In the genomic region with DNA sequence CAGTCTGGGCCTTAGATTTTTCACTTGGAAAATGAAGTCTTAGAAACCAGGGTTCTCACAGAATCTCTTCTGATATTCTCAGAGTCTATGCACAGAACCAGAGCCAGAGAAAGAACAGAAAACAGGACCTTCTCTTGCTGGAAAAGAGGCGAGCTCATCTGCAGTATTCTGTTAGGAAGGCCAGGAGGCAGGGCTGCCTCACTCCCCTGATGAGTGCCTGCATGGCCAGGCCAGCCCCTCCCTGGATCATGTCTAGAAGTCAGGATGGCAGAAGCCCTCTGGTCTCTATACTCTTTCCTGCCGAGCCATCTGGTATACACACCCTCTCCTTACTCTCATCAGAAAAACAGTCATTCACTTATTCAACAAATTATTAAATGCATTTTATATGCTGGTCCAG, we compare ENCODE assay signal across 2 cellular contexts.
TF ChIP-seq lines count a peak whose summit lies in the region.

No MANE protein-coding gene starts in this region.

TF ChIP-seq in GM23338, 12 proteins besides CTCF, POLR2A, EP300 and RAD21 (continues in another document):
- TF ChIP-seq, protein P1, sequence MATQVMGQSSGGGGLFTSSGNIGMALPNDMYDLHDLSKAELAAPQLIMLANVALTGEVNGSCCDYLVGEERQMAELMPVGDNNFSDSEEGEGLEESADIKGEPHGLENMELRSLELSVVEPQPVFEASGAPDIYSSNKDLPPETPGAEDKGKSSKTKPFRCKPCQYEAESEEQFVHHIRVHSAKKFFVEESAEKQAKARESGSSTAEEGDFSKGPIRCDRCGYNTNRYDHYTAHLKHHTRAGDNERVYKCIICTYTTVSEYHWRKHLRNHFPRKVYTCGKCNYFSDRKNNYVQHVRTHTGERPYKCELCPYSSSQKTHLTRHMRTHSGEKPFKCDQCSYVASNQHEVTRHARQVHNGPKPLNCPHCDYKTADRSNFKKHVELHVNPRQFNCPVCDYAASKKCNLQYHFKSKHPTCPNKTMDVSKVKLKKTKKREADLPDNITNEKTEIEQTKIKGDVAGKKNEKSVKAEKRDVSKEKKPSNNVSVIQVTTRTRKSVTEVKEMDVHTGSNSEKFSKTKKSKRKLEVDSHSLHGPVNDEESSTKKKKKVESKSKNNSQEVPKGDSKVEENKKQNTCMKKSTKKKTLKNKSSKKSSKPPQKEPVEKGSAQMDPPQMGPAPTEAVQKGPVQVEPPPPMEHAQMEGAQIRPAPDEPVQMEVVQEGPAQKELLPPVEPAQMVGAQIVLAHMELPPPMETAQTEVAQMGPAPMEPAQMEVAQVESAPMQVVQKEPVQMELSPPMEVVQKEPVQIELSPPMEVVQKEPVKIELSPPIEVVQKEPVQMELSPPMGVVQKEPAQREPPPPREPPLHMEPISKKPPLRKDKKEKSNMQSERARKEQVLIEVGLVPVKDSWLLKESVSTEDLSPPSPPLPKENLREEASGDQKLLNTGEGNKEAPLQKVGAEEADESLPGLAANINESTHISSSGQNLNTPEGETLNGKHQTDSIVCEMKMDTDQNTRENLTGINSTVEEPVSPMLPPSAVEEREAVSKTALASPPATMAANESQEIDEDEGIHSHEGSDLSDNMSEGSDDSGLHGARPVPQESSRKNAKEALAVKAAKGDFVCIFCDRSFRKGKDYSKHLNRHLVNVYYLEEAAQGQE (IDR thresholded peaks at IDR 0.05; ENCODE audit: unreplicated experiment): no peak
- no peak for TF ChIP-seq POLR2AphosphoS5 (IDR thresholded peaks at IDR 0.05; ENCODE audit: low read depth)
- no peak for TF ChIP-seq NANOG (IDR thresholded peaks at IDR 0.05; ENCODE audit: borderline replicate concordance)
- no peak for TF ChIP-seq STAT1 (IDR thresholded peaks at IDR 0.05; ENCODE audit: unreplicated experiment)
- no peak for TF ChIP-seq ZNF331 (CRISPR knock-in tag; IDR thresholded peaks at IDR 0.05; ENCODE audit: low read depth)
- TF ChIP-seq CREB1 (CRISPR knock-in tag; IDR thresholded peaks at IDR 0.05; ENCODE audit: low read depth): no peak
- TF ChIP-seq, protein P2, sequence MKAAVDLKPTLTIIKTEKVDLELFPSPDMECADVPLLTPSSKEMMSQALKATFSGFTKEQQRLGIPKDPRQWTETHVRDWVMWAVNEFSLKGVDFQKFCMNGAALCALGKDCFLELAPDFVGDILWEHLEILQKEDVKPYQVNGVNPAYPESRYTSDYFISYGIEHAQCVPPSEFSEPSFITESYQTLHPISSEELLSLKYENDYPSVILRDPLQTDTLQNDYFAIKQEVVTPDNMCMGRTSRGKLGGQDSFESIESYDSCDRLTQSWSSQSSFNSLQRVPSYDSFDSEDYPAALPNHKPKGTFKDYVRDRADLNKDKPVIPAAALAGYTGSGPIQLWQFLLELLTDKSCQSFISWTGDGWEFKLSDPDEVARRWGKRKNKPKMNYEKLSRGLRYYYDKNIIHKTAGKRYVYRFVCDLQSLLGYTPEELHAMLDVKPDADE (IDR thresholded peaks at IDR 0.05): no peak
- TF ChIP-seq EZH2 (IDR thresholded peaks at IDR 0.05; ENCODE audit: low read depth, unreplicated experiment): no peak
- no peak for TF ChIP-seq ZNF114 (CRISPR knock-in tag; IDR thresholded peaks at IDR 0.05)
- no peak for TF ChIP-seq EZH2phosphoT487 (IDR thresholded peaks at IDR 0.05; ENCODE audit: unreplicated experiment)

TF ChIP-seq in K562, 482 proteins besides CTCF, POLR2A, EP300 and RAD21:
- TF ChIP-seq BCOR (IDR thresholded peaks at IDR 0.05) (no peak), SRSF7 (optimal IDR thresholded peaks at IDR 0.05; ENCODE audit: low read depth, low read length) (no peak), FOXK1 (CRISPR knock-in tag; IDR thresholded peaks at IDR 0.05; ENCODE audit: borderline replicate concordance) (no peak), BRD4 (IDR thresholded peaks at IDR 0.05) (no peak), BRCA1 (IDR thresholded peaks at IDR 0.05) (no peak), BRCA1 (CRISPR knock-in tag; IDR thresholded peaks at IDR 0.05) (no peak), PHB (CRISPR knock-in tag; IDR thresholded peaks at IDR 0.05) (no peak), ZNF232 (CRISPR knock-in tag; IDR thresholded peaks at IDR 0.05) (no peak), CHD4 (IDR thresholded peaks at IDR 0.05; ENCODE audit: insufficient read depth, insufficient replicate concordance, low read depth, low read length, poor library complexity, severe bottlenecking) (no peak), HOXB6 (CRISPR knock-in tag; IDR thresholded peaks at IDR 0.05; ENCODE audit: borderline replicate concordance) (no peak), POLR2H (tag; IDR thresholded peaks at IDR 0.05; ENCODE audit: low read depth) (no peak), C11orf30 (IDR thresholded peaks at IDR 0.05; ENCODE audit: low read depth) (no peak), ZNF24 (IDR thresholded peaks at IDR 0.05) (no peak), RBM39 (optimal IDR thresholded peaks at IDR 0.05; ENCODE audit: low read depth, low read length) (no peak)
- TF ChIP-seq, protein P3, sequence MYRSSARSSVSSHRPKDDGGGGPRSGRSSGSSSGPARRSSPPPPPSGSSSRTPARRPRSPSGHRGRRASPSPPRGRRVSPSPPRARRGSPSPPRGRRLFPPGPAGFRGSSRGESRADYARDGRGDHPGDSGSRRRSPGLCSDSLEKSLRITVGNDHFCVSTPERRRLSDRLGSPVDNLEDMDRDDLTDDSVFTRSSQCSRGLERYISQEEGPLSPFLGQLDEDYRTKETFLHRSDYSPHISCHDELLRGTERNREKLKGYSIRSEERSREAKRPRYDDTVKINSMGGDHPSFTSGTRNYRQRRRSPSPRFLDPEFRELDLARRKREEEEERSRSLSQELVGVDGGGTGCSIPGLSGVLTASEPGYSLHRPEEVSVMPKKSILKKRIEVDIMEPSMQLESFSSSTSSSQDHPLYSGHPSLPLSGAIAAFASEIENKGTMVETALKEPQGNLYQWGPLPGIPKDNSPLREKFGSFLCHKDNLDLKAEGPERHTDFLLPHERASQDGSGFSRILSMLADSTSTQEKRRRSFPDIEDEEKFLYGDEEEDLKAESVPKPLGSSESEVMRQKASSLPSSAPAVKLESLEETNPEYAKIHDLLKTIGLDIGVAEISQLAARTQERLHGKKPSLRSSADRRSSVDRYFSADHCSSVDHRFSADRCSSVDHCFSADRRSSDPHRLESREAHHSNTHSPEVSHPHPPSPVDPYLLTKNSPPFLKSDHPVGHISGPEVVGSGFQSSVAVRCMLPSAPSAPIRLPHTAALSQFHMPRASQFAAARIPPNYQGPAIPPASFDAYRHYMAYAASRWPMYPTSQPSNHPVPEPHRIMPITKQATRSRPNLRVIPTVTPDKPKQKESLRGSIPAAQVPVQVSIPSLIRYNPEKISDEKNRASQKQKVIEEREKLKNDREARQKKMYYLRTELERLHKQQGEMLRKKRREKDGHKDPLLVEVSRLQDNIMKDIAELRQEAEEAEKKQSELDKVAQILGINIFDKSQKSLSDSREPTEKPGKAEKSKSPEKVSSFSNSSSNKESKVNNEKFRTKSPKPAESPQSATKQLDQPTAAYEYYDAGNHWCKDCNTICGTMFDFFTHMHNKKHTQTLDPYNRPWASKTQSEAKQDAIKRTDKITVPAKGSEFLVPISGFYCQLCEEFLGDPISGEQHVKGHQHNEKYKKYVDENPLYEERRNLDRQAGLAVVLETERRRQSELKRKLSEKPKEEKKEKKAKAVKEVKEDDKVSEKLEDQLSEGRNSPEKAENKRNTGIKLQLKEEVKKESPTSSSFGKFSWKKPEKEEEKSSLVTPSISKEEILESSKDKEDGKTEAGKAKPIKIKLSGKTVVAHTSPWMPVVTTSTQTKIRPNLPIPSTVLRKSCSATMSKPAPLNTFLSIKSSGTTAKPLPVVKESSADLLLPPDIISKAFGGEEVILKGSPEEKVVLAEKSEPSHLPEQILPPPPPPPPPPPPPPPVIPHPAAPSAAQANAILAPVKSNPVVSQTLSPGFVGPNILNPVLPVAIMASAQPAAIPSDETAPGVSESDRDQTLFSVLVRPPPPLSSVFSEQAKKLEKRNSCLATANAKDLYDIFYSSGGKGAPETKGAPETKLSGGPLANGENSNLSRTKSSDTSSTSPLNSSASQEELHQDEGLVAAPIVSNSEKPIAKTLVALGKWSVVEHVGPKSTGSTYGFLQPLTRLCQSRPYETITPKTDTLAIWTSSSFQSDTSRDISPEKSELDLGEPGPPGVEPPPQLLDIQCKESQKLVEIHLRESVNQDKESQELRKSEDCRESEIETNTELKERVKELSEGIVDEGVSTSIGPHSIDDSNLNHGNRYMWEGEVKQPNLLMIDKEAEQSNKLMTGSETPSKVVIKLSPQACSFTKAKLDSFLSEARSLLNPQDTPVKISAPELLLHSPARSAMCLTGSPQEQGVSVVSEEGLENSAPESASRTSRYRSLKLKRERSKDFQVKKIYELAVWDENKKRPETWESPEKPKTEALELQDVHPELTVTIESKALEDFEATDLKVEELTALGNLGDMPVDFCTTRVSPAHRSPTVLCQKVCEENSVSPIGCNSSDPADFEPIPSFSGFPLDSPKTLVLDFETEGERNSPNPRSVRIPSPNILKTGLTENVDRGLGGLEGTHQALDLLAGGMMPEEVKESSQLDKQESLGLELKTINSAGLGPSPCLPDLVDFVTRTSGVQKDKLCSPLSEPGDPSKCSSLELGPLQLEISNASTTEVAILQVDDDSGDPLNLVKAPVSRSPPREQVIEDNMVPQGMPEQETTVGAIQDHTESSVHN (IDR thresholded peaks at IDR 0.05; ENCODE audit: borderline replicate concordance in 1 of 2, low read depth in 1 of 2): no peak
